1 cellular context compared by ENCODE assay signal in the genomic region with DNA sequence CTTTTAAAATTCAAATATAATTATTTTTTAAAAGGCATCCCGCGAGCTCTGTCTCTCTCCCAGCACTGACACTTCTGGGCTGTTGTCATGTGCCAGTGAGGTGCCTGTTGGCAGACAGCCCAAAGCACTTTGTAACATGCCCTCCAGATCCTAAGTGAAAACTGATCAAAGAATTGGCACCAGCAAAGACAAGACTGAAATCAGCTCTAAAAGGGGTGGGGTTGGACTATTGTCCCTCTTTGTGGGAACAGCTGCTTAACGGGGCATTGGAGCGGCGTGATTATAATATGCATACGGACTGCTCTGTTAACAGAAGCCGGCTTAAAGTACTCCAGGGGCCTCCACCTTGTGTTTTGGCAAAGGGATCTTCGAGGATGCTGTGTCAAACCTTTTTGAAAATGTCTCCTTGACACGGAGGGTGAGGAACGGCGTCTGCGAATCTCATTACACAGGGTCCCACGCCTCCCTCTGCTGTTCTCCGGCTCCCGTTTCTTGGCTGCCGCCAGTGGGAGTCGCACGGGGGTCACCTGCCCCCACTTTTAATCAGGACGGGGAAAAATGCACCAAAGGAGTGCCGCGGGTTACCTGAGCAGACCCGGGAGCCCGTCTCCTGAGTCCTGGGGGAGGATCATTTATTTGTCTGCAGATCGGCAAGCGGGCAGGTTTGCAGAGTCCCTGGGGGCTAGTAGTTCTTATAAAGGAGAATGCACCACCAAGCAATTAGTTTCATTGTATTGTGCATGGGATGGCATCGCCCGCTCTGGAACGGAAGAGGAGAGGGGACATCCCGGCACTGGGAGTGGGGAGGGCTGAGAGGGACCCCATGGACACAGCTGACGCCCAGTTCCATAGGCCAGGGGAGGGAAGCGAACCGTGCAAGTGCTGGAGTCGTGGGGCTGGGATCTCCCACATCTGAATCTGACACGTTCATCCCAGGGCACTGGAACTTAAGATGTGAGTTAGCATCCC.
TF ChIP-seq lines count a peak whose summit lies in the region.

No MANE protein-coding gene starts in this region.

TF ChIP-seq in IMR-90, 13 proteins besides CTCF, POLR2A, EP300 and RAD21:
- TF ChIP-seq MAZ (IDR thresholded peaks at IDR 0.05; ENCODE audit: borderline replicate concordance, low read depth, low read length): no peak
- TF ChIP-seq, protein P1, sequence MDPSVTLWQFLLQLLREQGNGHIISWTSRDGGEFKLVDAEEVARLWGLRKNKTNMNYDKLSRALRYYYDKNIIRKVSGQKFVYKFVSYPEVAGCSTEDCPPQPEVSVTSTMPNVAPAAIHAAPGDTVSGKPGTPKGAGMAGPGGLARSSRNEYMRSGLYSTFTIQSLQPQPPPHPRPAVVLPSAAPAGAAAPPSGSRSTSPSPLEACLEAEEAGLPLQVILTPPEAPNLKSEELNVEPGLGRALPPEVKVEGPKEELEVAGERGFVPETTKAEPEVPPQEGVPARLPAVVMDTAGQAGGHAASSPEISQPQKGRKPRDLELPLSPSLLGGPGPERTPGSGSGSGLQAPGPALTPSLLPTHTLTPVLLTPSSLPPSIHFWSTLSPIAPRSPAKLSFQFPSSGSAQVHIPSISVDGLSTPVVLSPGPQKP (IDR thresholded peaks at IDR 0.05; ENCODE audit: borderline replicate concordance, low read depth, low read length): no peak
- TF ChIP-seq NFE2L2 (IDR thresholded peaks at IDR 0.05; ENCODE audit: low read depth, low read length): no peak
- no peak for TF ChIP-seq MXI1 (IDR thresholded peaks at IDR 0.05; ENCODE audit: borderline replicate concordance, low read depth, low read length)
- no peak for TF ChIP-seq BHLHE40 (IDR thresholded peaks at IDR 0.05; ENCODE audit: low read depth, low read length)
- no peak for TF ChIP-seq CHD1 (IDR thresholded peaks at IDR 0.05; ENCODE audit: low read depth, low read length)
- TF ChIP-seq RCOR1 (IDR thresholded peaks at IDR 0.05; ENCODE audit: insufficient replicate concordance, low read length): no peak
- TF ChIP-seq MAFK (IDR thresholded peaks at IDR 0.05; ENCODE audit: low read depth, low read length): no peak
- no peak for TF ChIP-seq RFX5 (IDR thresholded peaks at IDR 0.05; ENCODE audit: low read depth, low read length)
- no peak for TF ChIP-seq CEBPB (IDR thresholded peaks at IDR 0.05; ENCODE audit: low read depth, low read length)
- no peak for TF ChIP-seq FOS (IDR thresholded peaks at IDR 0.05; ENCODE audit: low read depth, low read length)
